Comparison of ENCODE assay signal across 1 cellular context in genomic region chr12:118549506-118550109, GRCh38.
TF ChIP-seq lines count a peak whose summit lies in the region.

No MANE protein-coding gene starts in this region.

TF ChIP-seq in H1, 55 proteins besides CTCF, POLR2A, EP300 and RAD21:
- no peak for TF ChIP-seq MAX (IDR thresholded peaks at IDR 0.05)
- no peak for TF ChIP-seq EZH2 (IDR thresholded peaks at IDR 0.05; ENCODE audit: low read depth, low read length, severe bottlenecking)
- no peak for TF ChIP-seq SUZ12 (IDR thresholded peaks at IDR 0.05; ENCODE audit: low read length)
- TF ChIP-seq SIX5 (IDR thresholded peaks at IDR 0.05; ENCODE audit: low read depth, low read length), result no peak
- no peak for TF ChIP-seq TEAD4 (IDR thresholded peaks at IDR 0.05; ENCODE audit: low read depth, low read length)
- TF ChIP-seq CREB1 (IDR thresholded peaks at IDR 0.05), result no peak
- TF ChIP-seq BRCA1 (IDR thresholded peaks at IDR 0.05; ENCODE audit: low read depth, low read length), result no peak
- TF ChIP-seq SIRT6 (IDR thresholded peaks at IDR 0.05; ENCODE audit: low read length), result no peak
